ENCODE assay signal across 8 cellular contexts in genomic region chr11:82775736-82776346, GRCh38. TPM values are rescaled to one million over a fixed set of nuclear protein-coding genes. Genes with fewer than 3 reads are reported as not detected.
DNase-seq lines count a peak whose midpoint lies in the region; ATAC-seq and TF ChIP-seq lines count a peak whose summit lies in the region.

No MANE protein-coding gene starts in this region.

- ATAC-seq in HG03103 (IDR thresholded peaks at IDR 0.05; ENCODE audit: low read depth, unreplicated experiment) = peak; percentile 97
- no peak for ATAC-seq in omental fat pad (ENCODE audit: low FRiP score)

- TF ChIP-seq CTCF in liver (IDR thresholded peaks at IDR 0.05; ENCODE audit: low read depth, low read length, missing input control) (peak; percentile 23), omental fat pad (IDR thresholded peaks at IDR 0.05) (no peak)

- no peak overlapping the region for H3K4me3 ChIP-seq in adipocyte (ENCODE audit: low read length)
- H3K4me3 ChIP-seq in liver (ENCODE audit: low read depth in 1 of 3, low read length in 3 of 3) = no peak overlapping the region

- DNase-seq in DMS53 treated with DMSO at 0.1 percent for 48 hours (lab: John Stamatoyannopoulos, UW; ENCODE audit: unreplicated experiment) (peak; percentile 73), GM19240 (ENCODE audit: insufficient read length, low spot score) (peak; percentile 41), NOMO-1 treated with DMSO at 0.1 percent for 48 hours (lab: John Stamatoyannopoulos, UW; ENCODE audit: unreplicated experiment) (peak; percentile 62), adipocyte (ENCODE audit: low read depth) (peak; percentile 20), omental fat pad (ENCODE audit: low spot score) (no peak), ureter (ENCODE audit: low spot score) (no peak)

- peaks cover 14% of the 10 kb centered on the region for H3K9me3 ChIP-seq in adipocyte (ENCODE audit: control insufficient read depth, low read length)
- H3K9me3 ChIP-seq in liver (ENCODE audit: control insufficient read depth in 4 of 4, low read length in 3 of 4) = peaks cover 0 to 3% (median 2%) of the 10 kb centered on the region in 4 donors

- H3K27me3 ChIP-seq in adipocyte (replicated peaks; ENCODE audit: control insufficient read depth, insufficient read depth, low read length) = no peaks in the 10 kb centered on the region
- no peaks in the 10 kb centered on the region for H3K27me3 ChIP-seq in liver (ENCODE audit: control insufficient read depth in 4 of 4, insufficient read depth in 4 of 4, low read length in 3 of 4)

- no peak overlapping the region for H3K27ac ChIP-seq in liver (ENCODE audit: low read depth in 1 of 2, low read length in 2 of 2)

- peak; percentile 47 to 67 for TF ChIP-seq RAD21 in liver (IDR thresholded peaks at IDR 0.05)

- H3K36me3 ChIP-seq in adipocyte (ENCODE audit: control insufficient read depth, insufficient read depth, low read length, severe bottlenecking) (no peaks in the 10 kb centered on the region), liver (ENCODE audit: control insufficient read depth in 4 of 4, insufficient read depth in 3 of 4, low read depth in 1 of 4, low read length in 3 of 4) (no peaks in the 10 kb centered on the region)

- 29% methylated on average over 3 of the region's 3 CpGs for WGBS in liver

- H3K9ac ChIP-seq in adipocyte (ENCODE audit: low read length) (no peak overlapping the region), liver (ENCODE audit: low read depth in 1 of 2, low read length in 2 of 2) (no peak overlapping the region)

- H3K4me1 ChIP-seq in adipocyte (ENCODE audit: control insufficient read depth, insufficient read depth, low read length) = no peaks in the 10 kb centered on the region
- H3K4me1 ChIP-seq in liver (ENCODE audit: control insufficient read depth in 4 of 4, insufficient read depth in 4 of 4, low read length in 3 of 4) = no peaks in the 10 kb centered on the region

TF ChIP-seq in liver, 16 proteins besides CTCF, POLR2A, EP300 and RAD21:
- TF ChIP-seq REST (IDR thresholded peaks at IDR 0.05) = no peak
- no peak for TF ChIP-seq SP1 (IDR thresholded peaks at IDR 0.05)
- TF ChIP-seq MAX (IDR thresholded peaks at IDR 0.05) = no peak
- no peak for TF ChIP-seq ATF3 (IDR thresholded peaks at IDR 0.05)
- TF ChIP-seq HNF4G (IDR thresholded peaks at IDR 0.05) = no peak
- TF ChIP-seq TAF1 (conservative IDR thresholded peaks at IDR 0.05) = no peak
- TF ChIP-seq YY1 (IDR thresholded peaks at IDR 0.05) = no peak
- TF ChIP-seq JUND (IDR thresholded peaks at IDR 0.05) = no peak
- no peak for TF ChIP-seq FOXA1 (IDR thresholded peaks at IDR 0.05)
- TF ChIP-seq ZBTB33 (IDR thresholded peaks at IDR 0.05) = no peak
- no peak for TF ChIP-seq NR2F2 (IDR thresholded peaks at IDR 0.05)
- TF ChIP-seq HNF4A (conservative IDR thresholded peaks at IDR 0.05) = no peak
- no peak for TF ChIP-seq EGR1 (IDR thresholded peaks at IDR 0.05; ENCODE audit: low read depth in 2 of 2)
- no peak for TF ChIP-seq RXRA (IDR thresholded peaks at IDR 0.05)
- no peak for TF ChIP-seq FOXA2 (IDR thresholded peaks at IDR 0.05)
- no peak for TF ChIP-seq GABPA (IDR thresholded peaks at IDR 0.05 in 1 of 2, conservative IDR thresholded peaks at IDR 0.05 in 1 of 2)

RNA-seq across cellular contexts. Expression of gene FAM181B, which starts 42.2 kb away (rescaled TPM):
- total RNA-seq in liver (under 1 TPM in 1 of 2 donors, not detected in 1; under 0.01 TPM), omental fat pad (under 1 TPM in 3 of 4 donors, not detected in 1; 0.12 to 0.32 (median 0.31) TPM), ureter (10.4 TPM)
- under 1 TPM in 1 of 2 donors, not detected in 1; 0.03 TPM for polyA plus RNA-seq in liver

Comparison
In these comparisons a context has a peak if more than half of its experiments do, and no peak if none do; other contexts are left out.
1. DNase-seq: peak in DMS53 treated with DMSO at 0.1 percent for 48 hours (single experiment), GM19240 (single experiment), NOMO-1 treated with DMSO at 0.1 percent for 48 hours (single experiment) and adipocyte (single experiment); none in omental fat pad (single experiment) and ureter (single experiment).